In the genomic region with DNA sequence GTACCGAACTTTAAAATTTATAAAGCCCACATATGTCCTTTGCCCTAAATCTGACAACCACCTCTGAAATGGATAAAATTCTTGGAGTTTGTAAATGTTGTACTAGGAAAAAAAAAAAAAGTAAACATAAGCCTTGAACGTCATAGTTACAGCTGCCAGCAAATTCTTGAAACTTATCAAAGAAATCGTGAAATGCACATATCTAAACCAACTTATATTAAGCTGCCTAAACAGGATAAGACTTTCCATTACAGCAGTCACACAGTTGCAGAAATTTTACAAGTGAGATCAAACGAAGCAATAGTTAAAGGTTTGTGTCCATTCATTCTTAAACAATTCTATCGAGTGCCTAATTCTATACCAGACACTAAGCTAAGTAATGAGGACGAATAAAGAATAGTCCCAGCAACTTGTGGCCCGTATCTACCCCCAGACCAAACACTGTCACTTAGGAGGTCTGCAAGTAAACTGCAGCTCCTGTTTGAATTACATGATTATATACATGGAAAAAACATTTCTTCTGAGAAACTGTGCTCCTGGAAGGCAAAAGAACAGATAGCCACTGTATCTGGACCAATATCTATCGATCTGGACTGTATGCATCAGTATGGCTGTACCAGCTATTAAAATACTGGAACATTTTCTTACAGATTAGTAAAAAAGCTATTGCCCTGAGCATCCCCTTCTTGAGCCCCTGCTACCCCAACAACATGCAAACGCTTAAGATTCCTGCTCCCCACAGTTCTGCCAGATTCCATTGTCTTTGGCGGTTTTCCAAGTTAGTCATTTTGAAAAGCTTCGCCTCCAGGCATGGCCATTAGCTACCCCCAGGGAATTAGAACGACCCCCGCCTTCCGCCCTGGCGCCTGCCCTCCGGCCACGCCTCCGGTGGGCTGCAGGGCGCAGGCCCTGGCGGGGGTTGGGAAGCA, we compare ENCODE assay signal across 8 cellular contexts. TPM values are rescaled to one million over a fixed set of nuclear protein-coding genes. Genes with fewer than 3 reads are reported as not detected.
A peak's percentile ranks its signal among the peaks of the same experiment; 100 is the strongest.
DNase-seq lines count a peak whose midpoint lies in the region; ATAC-seq, FAIRE-seq and TF ChIP-seq lines count a peak whose summit lies in the region.

No MANE protein-coding gene starts in this region.

- no peak for ATAC-seq in K562
- no peak for ATAC-seq in GM19455 (IDR thresholded peaks at IDR 0.05; ENCODE audit: unreplicated experiment)

- DNase-seq in AG08396 (ENCODE audit: low spot score) (peak; percentile 39), K562 (ENCODE audit: extremely low read depth in 1 of 4, low spot score in 3 of 4) (peak in 2 of 4 experiments; percentile 3 to 5), keratinocyte (ENCODE audit: low read depth, low spot score) (no peak), suprapubic skin (ENCODE audit: low spot score in 2 of 2) (no peak), Kasumi-1 (lab: John Stamatoyannopoulos, UW) (no peak)
- no peak for DNase-seq in stimulated activated CD4-positive, alpha-beta T cell treated with anti-CD3 and anti-CD28 coated beads, Interleukin-4, amount 100 ng/mL, for 4 hours

- H3K4me2 ChIP-seq in K562 (ENCODE audit: insufficient read depth, low read length) (no peak overlapping the region), keratinocyte (ENCODE audit: control insufficient read depth, extremely low read depth, insufficient read depth, low read depth, low read length) (peak overlapping the region; percentile 16)

- no peaks in the 10 kb centered on the region for H3K9me3 Mint-ChIP-seq in IgD-negative memory B cell

- POLR2A ChIA-PET in K562 (lab: Yijun Ruan, JAX) = no interaction called here

- H2AFZ ChIP-seq in K562 (ENCODE audit: low read depth, low read length) (peak overlapping the region; percentile 61), keratinocyte (ENCODE audit: control insufficient read depth, low read length) (peak overlapping the region; percentile 43)

- CTCF ChIA-PET in K562 (lab: Yijun Ruan, JAX; ENCODE audit: low intra/inter-chr PET ratio) = no interaction called here

- dilution Hi-C loops in keratinocyte (cut with MboI; ENCODE audit: extremely low pct_ligation_motif_present, low sequenced_read_pairs) = no loop called here

- WGBS in K562 (ENCODE audit: insufficient coverage, low coverage, missing lambda C conversion rate) = 34% methylated on average over 13 of the region's 20 CpGs
- 12% methylated on average over 20 of the region's 20 CpGs for WGBS in suprapubic skin

- H3K79me2 ChIP-seq in K562 (ENCODE audit: control insufficient read depth, insufficient read depth, low read length) = peaks cover 11% of the 10 kb centered on the region
- H3K79me2 ChIP-seq in keratinocyte (ENCODE audit: control insufficient read depth, insufficient read depth, low read length) = peaks cover 10% of the 10 kb centered on the region

- H3K27me3 Mint-ChIP-seq in IgD-negative memory B cell = no peaks in the 10 kb centered on the region

- H3K36me3 ChIP-seq in K562 (ENCODE audit: control insufficient read depth, insufficient read depth, low read length) (no peaks in the 10 kb centered on the region; the same call in 2 of the 3 replicates), keratinocyte (ENCODE audit: control insufficient read depth in 2 of 2, extremely low read depth in 1 of 2, insufficient read depth in 2 of 2, low read length in 2 of 2) (no peaks in the 10 kb centered on the region), suprapubic skin (no peaks in the 10 kb centered on the region)

- H3K4me3 ChIP-seq in K562 (no peak overlapping the region), keratinocyte (ENCODE audit: control insufficient read depth in 2 of 3, extremely low read depth in 1 of 3, insufficient read depth in 2 of 3, low read depth in 1 of 3, low read length in 3 of 3) (peak overlapping the region in 1 of 3 experiments; percentile 11), suprapubic skin (peak overlapping the region; percentile 32)

- TF ChIP-seq POLR2A in K562 (conservative IDR thresholded peaks at IDR 0.05) = no peak
- no peak for TF ChIP-seq POLR2A in suprapubic skin (IDR thresholded peaks at IDR 0.05)

- peaks cover 3% of the 10 kb centered on the region; the same call in 1 of the 2 replicates for H3K9me3 ChIP-seq in K562 (replicated peaks; ENCODE audit: control insufficient read depth, insufficient read depth, low read depth, low read length)
- no peaks in the 10 kb centered on the region for H3K9me3 ChIP-seq in keratinocyte (ENCODE audit: control insufficient read depth, low read depth, low read length)
- H3K9me3 ChIP-seq in suprapubic skin = no peaks in the 10 kb centered on the region

- H3K27me3 ChIP-seq in K562 (ENCODE audit: control insufficient read depth in 2 of 2, insufficient read depth in 2 of 2, low read length in 2 of 2) = no peaks in the 10 kb centered on the region
- H3K27me3 ChIP-seq in keratinocyte (ENCODE audit: control insufficient read depth, extremely low read depth, insufficient read depth, low read length) = no peaks in the 10 kb centered on the region
- H3K27me3 ChIP-seq in suprapubic skin = no peaks in the 10 kb centered on the region

- no peak for TF ChIP-seq CTCF in K562 (IDR thresholded peaks at IDR 0.05 in 2 of 3, conservative IDR thresholded peaks at IDR 0.05 in 1 of 3; ENCODE audit: insufficient read depth in 2 of 3, low read depth in 1 of 3, low read length in 3 of 3)
- TF ChIP-seq CTCF in keratinocyte (optimal IDR thresholded peaks at IDR 0.05 in 1 of 3, IDR thresholded peaks at IDR 0.05 in 1 of 3, conservative IDR thresholded peaks at IDR 0.05 in 1 of 3; ENCODE audit: extremely low read depth in 1 of 3, insufficient read depth in 2 of 3, low read length in 3 of 3) = no peak
- no peak for TF ChIP-seq CTCF in suprapubic skin (IDR thresholded peaks at IDR 0.05)

- H4K20me1 ChIP-seq in K562 (replicated peaks; ENCODE audit: control insufficient read depth, insufficient read depth, low read length) (no peaks in the 10 kb centered on the region), keratinocyte (ENCODE audit: control insufficient read depth, extremely low read depth, insufficient read depth, low read length) (no peaks in the 10 kb centered on the region)

- peaks cover 4 to 20% (median 9%) of the 10 kb centered on the region in 3 donors for H3K4me1 Mint-ChIP-seq in IgD-negative memory B cell

- peak overlapping the region; percentile 57 to 78 (median 68) for H3K4me3 Mint-ChIP-seq in IgD-negative memory B cell

- no TSS peak for BruUV-seq in K562 (replicated peaks; lab: Mats Ljungman, UMichigan)

- H3K9ac ChIP-seq in K562 (ENCODE audit: insufficient read depth in 1 of 2, low read depth in 2 of 2, low read length in 2 of 2) (no peak overlapping the region), keratinocyte (ENCODE audit: control insufficient read depth, extremely low read depth, insufficient read depth, low read length) (no peak overlapping the region)

- no peak overlapping the region for H3K27ac ChIP-seq in K562 (ENCODE audit: extremely low read depth, low read depth, low read length)
- H3K27ac ChIP-seq in keratinocyte (ENCODE audit: control insufficient read depth, insufficient read depth, low read length) = no peak overlapping the region
- peak overlapping the region; percentile 34 for H3K27ac ChIP-seq in suprapubic skin

- peak overlapping the region in 1 of 3 donors; percentile 29 for H3K27ac Mint-ChIP-seq in IgD-negative memory B cell

- H3K36me3 Mint-ChIP-seq in IgD-negative memory B cell = peaks cover 2% of the 10 kb centered on the region

- H3K4me1 ChIP-seq in K562 (replicated peaks in 1 of 2; ENCODE audit: control insufficient read depth in 2 of 2, insufficient read depth in 2 of 2, low read length in 2 of 2) = peaks cover 0 to 4% of the 10 kb centered on the region in 2 experiments; a peak in 2 of 5 replicates
- peaks cover 8% of the 10 kb centered on the region for H3K4me1 ChIP-seq in keratinocyte (ENCODE audit: control insufficient read depth, extremely low read depth, insufficient read depth, low read length)
- H3K4me1 ChIP-seq in suprapubic skin = peaks cover 19% of the 10 kb centered on the region

- TF ChIP-seq EP300 in K562 (IDR thresholded peaks at IDR 0.05; ENCODE audit: low read length) = no peak
- no peak for TF ChIP-seq EP300 in suprapubic skin (IDR thresholded peaks at IDR 0.05)

- H3K9me1 ChIP-seq in K562 (ENCODE audit: control insufficient read depth, insufficient read depth, low read length) = no peaks in the 10 kb centered on the region
- no peaks in the 10 kb centered on the region for H3K9me1 ChIP-seq in keratinocyte (ENCODE audit: control insufficient read depth, extremely low read depth, insufficient read depth, low read length)

- intact Hi-C loops in K562 (cut with micrococcal nuclease) = no loop called here

- FAIRE-seq in K562 (lab: Jason Lieb, UNC) (no peak), keratinocyte (lab: Jason Lieb, UNC) (no peak)

- in situ Hi-C loops in K562 (cut with MboI) = no loop called here

- no peak for TF ChIP-seq RAD21 in K562 (CRISPR knock-in tag; conservative IDR thresholded peaks at IDR 0.05 in 1 of 2, IDR thresholded peaks at IDR 0.05 in 1 of 2)

RNA-seq across cellular contexts. Expression of a gene that starts 3.4 kb away (rescaled TPM):
- polyA plus RNA-seq in IgD-negative memory B cell (15.6 TPM), K562 (2011; rRNA removed) (23.5 and 28.7 TPM in 2 replicates), K562 (2014; fragmentation: Illumina TruSeq; extraction: Trizol) (20.9 and 22.8 TPM in 2 replicates), K562 (2014; fragmentation: Nextera tagmentation; extraction: Ambion mirVana) (10 to 100 TPM; 27.5 to 40.3 TPM), K562 (2014; rRNA removed) (17.7 and 17.9 TPM in 2 replicates), keratinocyte (13.5 to 19.5 TPM (median 14.0 TPM) in 3 replicates)
- 21.9 and 65.7 TPM in 2 replicates for total RNA-seq in K562 (2011; cell fraction: chromatin; rRNA removed; ENCODE audit: low replicate concordance)
- 11.3 and 17.8 TPM in 2 replicates for total RNA-seq in K562 (2011; cell fraction: nucleolus; rRNA removed)
- total RNA-seq in K562 (2011; cell fraction: nucleoplasm; rRNA removed) = 52.1 and 121 TPM in 2 replicates
- total RNA-seq in K562 (2014; rRNA removed) (11.7 and 13.1 TPM in 2 replicates), K562 (2014; rRNA removed; fragmentation: Illumina TruSeq; extraction: Trizol) (25.3 and 28.2 TPM in 2 replicates), K562 (2015; rRNA removed; fragmentation: Illumina TruSeq; extraction: Trizol) (20.4 and 23.5 TPM in 2 replicates), K562 (2021) (19.1 and 19.5 TPM in 2 replicates), suprapubic skin (10 to 100 TPM; 10.1 to 18.2 (median 15.9) TPM)
- polyA plus RNA-seq in K562 (2011; cell fraction: cytosol; rRNA removed) = 6.1 and 11.9 TPM in 2 replicates
- polyA plus RNA-seq in K562 (2011; cell fraction: nucleus; rRNA removed) = 20.5 and 33.1 TPM in 2 replicates
- 17.5 and 24.8 TPM in 2 replicates for polyA plus RNA-seq in K562 (2012)
- 36.9 and 41.2 TPM in 2 replicates for polyA minus RNA-seq in K562 (2011; rRNA and poly(A)+ RNA removed)
- 10.9 and 11.5 TPM in 2 replicates for polyA minus RNA-seq in K562 (2011; cell fraction: cytosol; rRNA and poly(A)+ RNA removed)
- polyA minus RNA-seq in K562 (2011; cell fraction: nucleus; rRNA and poly(A)+ RNA removed) = 33.8 and 61.4 TPM in 2 replicates
- polyA plus RNA-seq in keratinocyte (2011; ENCODE audit: low read depth) = 6.6 TPM
- polyA plus RNA-seq in keratinocyte (2011; cell fraction: cytosol; rRNA removed) = 8.8 and 17.5 TPM in 2 replicates
- polyA plus RNA-seq in keratinocyte (2011; cell fraction: nucleus; rRNA removed) = 16.0 and 19.6 TPM in 2 replicates
- polyA plus RNA-seq in keratinocyte (2012; ENCODE audit: low replicate concordance) = 11.2 and 16.6 TPM in 2 replicates
- 5.1 to 19.6 TPM (median 13.8 TPM) in 3 replicates for polyA minus RNA-seq in keratinocyte
- 12.1 TPM for polyA minus RNA-seq in keratinocyte (2011; cell fraction: cytosol; rRNA and poly(A)+ RNA removed)
- polyA minus RNA-seq in keratinocyte (2011; cell fraction: nucleus; rRNA and poly(A)+ RNA removed) = 11.1 and 18.2 TPM in 2 replicates
